In genomic region chr3:177427096-177427495, GRCh38 we compare ENCODE assay signal across 9 cellular contexts.
DNase-seq lines count a peak whose midpoint lies in the region; ATAC-seq and TF ChIP-seq lines count a peak whose summit lies in the region.
"Had no signal": no experiment of that assay in that cellular context is flagged by ENCODE, and none has a peak within 500 bp of the region (broad histone marks: within the 10 kb centered on the region; RNA-seq: fewer than 3 reads in every experiment).

No MANE protein-coding gene starts in this region.

- H3K27ac ChIP-seq in OCI-LY1 (ENCODE audit: low read depth, low read length, poor library complexity, severe bottlenecking) (peak overlapping the region; percentile 37), right atrium auricular region (no peak overlapping the region)

- H3K4me3 Mint-ChIP-seq in effector memory CD8-positive, alpha-beta T cell = peak overlapping the region; percentile 65 to 70

- H3K4me1 ChIP-seq in OCI-LY1 (ENCODE audit: insufficient read depth, low read length, severe bottlenecking) (peaks cover 35% of the 10 kb centered on the region), right atrium auricular region (peaks cover 0 to 11% of the 10 kb centered on the region in 2 donors)

- H3K9me3 ChIP-seq in OCI-LY1 (ENCODE audit: low read length) (peaks cover 5% of the 10 kb centered on the region; the same call in 1 of the 2 replicates), right atrium auricular region (no peaks in the 10 kb centered on the region)

- H3K79me2 ChIP-seq in OCI-LY1 (ENCODE audit: insufficient read depth, low read length) = no peaks in the 10 kb centered on the region

- H3K9me2 ChIP-seq in OCI-LY1 (ENCODE audit: low read depth, low read length) = no peaks in the 10 kb centered on the region

- H2AFZ ChIP-seq in OCI-LY1 (ENCODE audit: low read length) = peak overlapping the region; percentile 82

- no peaks in the 10 kb centered on the region for H3K27me3 Mint-ChIP-seq in effector memory CD8-positive, alpha-beta T cell

- H3K36me3 Mint-ChIP-seq in effector memory CD8-positive, alpha-beta T cell (ENCODE audit: insufficient read depth) = peaks cover 4% of the 10 kb centered on the region

- ATAC-seq in GM18511 (IDR thresholded peaks at IDR 0.05; ENCODE audit: unreplicated experiment) (peak; percentile 100), HG02763 (IDR thresholded peaks at IDR 0.05; ENCODE audit: unreplicated experiment) (peak; percentile 99)
- peak; percentile 88 for ATAC-seq in effector memory CD8-positive, alpha-beta T cell (replicated peaks)
- ATAC-seq: HCT116 had no signal

- no peak overlapping the region; the same call in 1 of the 2 replicates for H3K9ac ChIP-seq in OCI-LY1 (ENCODE audit: low read length)

- H3K4me3 ChIP-seq in OCI-LY1 (ENCODE audit: low read depth, low read length, poor library complexity, severe bottlenecking) = peak overlapping the region; percentile 5
- H3K4me3 ChIP-seq in right atrium auricular region = no peak overlapping the region

- no peaks in the 10 kb centered on the region for H3K9me3 Mint-ChIP-seq in effector memory CD8-positive, alpha-beta T cell

- H3K27ac Mint-ChIP-seq in effector memory CD8-positive, alpha-beta T cell = peak overlapping the region; percentile 91 to 96

- DNase-seq in effector memory CD8-positive, alpha-beta T cell = peak; percentile 24 to 30 (median 26)
- DNase-seq in medulla oblongata (ENCODE audit: extremely low spot score) (no peak), NCI-H146 (lab: John Stamatoyannopoulos, UW) (no peak), ecto neural progenitor cell (ENCODE audit: low spot score) (no peak), right atrium auricular region (ENCODE audit: low spot score) (no peak)

- H3K4me2 ChIP-seq in OCI-LY1 (ENCODE audit: low read length) = peak overlapping the region; percentile 53

- H3K36me3 ChIP-seq in OCI-LY1 (ENCODE audit: insufficient read depth, low read length) (no peaks in the 10 kb centered on the region), right atrium auricular region (no peaks in the 10 kb centered on the region)

- TF ChIP-seq CTCF in OCI-LY1 (IDR thresholded peaks at IDR 0.05; ENCODE audit: low read length) (no peak), right atrium auricular region (IDR thresholded peaks at IDR 0.05) (no peak)

- H3K27me3 ChIP-seq in OCI-LY1 (ENCODE audit: insufficient read depth, low read length) (no peaks in the 10 kb centered on the region), right atrium auricular region (no peaks in the 10 kb centered on the region)

- H3F3A ChIP-seq in OCI-LY1 (ENCODE audit: insufficient read depth, low read length) = no peaks in the 10 kb centered on the region

- H3K4me1 Mint-ChIP-seq in effector memory CD8-positive, alpha-beta T cell (ENCODE audit: low read depth in 2 of 2) = peaks cover 17 to 19% of the 10 kb centered on the region in 2 donors

- no peaks in the 10 kb centered on the region for H4K20me1 ChIP-seq in OCI-LY1 (ENCODE audit: insufficient read depth, low read length)

Comparison
In these comparisons a context has a peak if more than half of its experiments do, and no peak if none do; other contexts are left out.
1. DNase-seq: peak in effector memory CD8-positive, alpha-beta T cell (3 of 3); none in medulla oblongata (single experiment), NCI-H146 (single experiment), ecto neural progenitor cell (single experiment) and right atrium auricular region (single experiment).
2. Peak in every context shown above with its lines, with median percentiles within 50 percentile points of each other: ATAC-seq.